9 cellular contexts compared by ENCODE assay signal in the genomic region with DNA sequence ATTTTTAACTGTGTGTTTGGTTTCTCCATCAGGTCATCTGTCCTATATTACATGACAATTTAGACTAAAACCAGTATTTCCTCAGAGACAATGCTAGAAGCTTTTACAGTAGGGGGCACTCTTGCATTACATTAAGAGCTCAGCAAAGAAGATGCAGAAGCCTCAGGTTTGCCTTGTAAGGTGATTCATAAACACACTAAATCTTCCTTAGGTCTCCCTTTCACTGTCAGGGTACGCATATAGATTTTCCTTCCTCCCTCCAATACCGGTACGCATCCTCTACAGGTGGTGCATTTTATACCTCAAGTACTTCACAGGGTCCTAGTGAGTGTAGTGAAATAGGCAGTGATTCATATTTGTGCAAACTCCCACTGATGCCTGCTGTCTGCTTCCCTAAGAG. TPM values are rescaled to one million over a fixed set of nuclear protein-coding genes. Genes with fewer than 3 reads are reported as not detected.
A peak's percentile ranks its signal among the peaks of the same experiment; 100 is the strongest.
DNase-seq lines count a peak whose midpoint lies in the region; ATAC-seq, FAIRE-seq and TF ChIP-seq lines count a peak whose summit lies in the region.
"Had no signal": no experiment of that assay in that cellular context is flagged by ENCODE, and none has a peak within 500 bp of the region (broad histone marks: within the 10 kb centered on the region; RNA-seq: fewer than 3 reads in every experiment).

No MANE protein-coding gene starts in this region.

- peak; percentile 70 for FAIRE-seq in kidney (lab: Jason Lieb, UNC)

- TF ChIP-seq CTCF in kidney (IDR thresholded peaks at IDR 0.05; ENCODE audit: borderline replicate concordance, extremely low read depth, insufficient read depth) = peak; percentile 74

- H3K4me1 Mint-ChIP-seq in activated naive CD8-positive, alpha-beta T cell treated with anti-CD3 and anti-CD28 coated beads, Interleukin-2, amount 50 U/mL, for 24 hours = peaks cover 41% of the 10 kb centered on the region

- no peaks in the 10 kb centered on the region for H3K9me3 Mint-ChIP-seq in activated naive CD8-positive, alpha-beta T cell treated with anti-CD3 and anti-CD28 coated beads, Interleukin-2, amount 50 U/mL, for 24 hours

- 28 to 59% methylated on average over 3 of the region's 3 CpGs for WGBS in aorta, 2 donors

- no peaks in the 10 kb centered on the region for H3K9me3 ChIP-seq in kidney (ENCODE audit: control insufficient read depth in 1 of 2, low read length in 2 of 2)
- peaks cover 1% of the 10 kb centered on the region for H3K9me3 ChIP-seq in aorta (ENCODE audit: control insufficient read depth, low read length)
- H3K9me3 ChIP-seq: upper lobe of left lung had no signal

- H3K4me3 ChIP-seq in kidney (ENCODE audit: low read length in 2 of 2) = no peak overlapping the region
- no peak overlapping the region for H3K4me3 ChIP-seq in aorta (ENCODE audit: low read length in 2 of 2)
- H3K4me3 ChIP-seq: upper lobe of left lung had no signal

- H3K4me3 Mint-ChIP-seq in activated naive CD8-positive, alpha-beta T cell treated with anti-CD3 and anti-CD28 coated beads, Interleukin-2, amount 50 U/mL, for 24 hours = peak overlapping the region; percentile 39

- H3K27me3 Mint-ChIP-seq in activated naive CD8-positive, alpha-beta T cell treated with anti-CD3 and anti-CD28 coated beads, Interleukin-2, amount 50 U/mL, for 24 hours = no peaks in the 10 kb centered on the region

- H3K27ac Mint-ChIP-seq in activated naive CD8-positive, alpha-beta T cell treated with anti-CD3 and anti-CD28 coated beads, Interleukin-2, amount 50 U/mL, for 24 hours = peak overlapping the region; percentile 88

- H3K27ac ChIP-seq in kidney (ENCODE audit: low read depth in 2 of 2, low read length in 2 of 2) (no peak overlapping the region), aorta (ENCODE audit: low read depth in 1 of 2, low read length in 2 of 2) (no peak overlapping the region)
- H3K27ac ChIP-seq: upper lobe of left lung had no signal

- H3K27me3 ChIP-seq in aorta (ENCODE audit: control insufficient read depth in 1 of 2, insufficient read depth in 2 of 2, low read length in 1 of 2) = peaks cover 0 to 2% of the 10 kb centered on the region in 2 donors
- H3K27me3 ChIP-seq: upper lobe of left lung had no signal

- DNase-seq in D341Med (ENCODE audit: low spot score) (peak; percentile 43), NCI-H460 (ENCODE audit: extremely low read depth, low read depth) (peak; percentile 34), kidney (no peak), aorta (no peak), middle frontal gyrus (ENCODE audit: extremely low spot score, low spot score) (no peak)
- no peak for DNase-seq in activated naive CD8-positive, alpha-beta T cell treated with anti-CD3 and anti-CD28 coated beads, Interleukin-2, amount 50 U/mL, for 24 hours
- DNase-seq: upper lobe of left lung had no signal

- no peaks in the 10 kb centered on the region for H3K36me3 Mint-ChIP-seq in activated naive CD8-positive, alpha-beta T cell treated with anti-CD3 and anti-CD28 coated beads, Interleukin-2, amount 50 U/mL, for 24 hours (ENCODE audit: low read depth)

- H3K36me3 ChIP-seq in kidney (ENCODE audit: control insufficient read depth in 1 of 2, insufficient read depth in 2 of 2, low read length in 2 of 2) = no peaks in the 10 kb centered on the region
- H3K36me3 ChIP-seq in aorta (ENCODE audit: control insufficient read depth in 1 of 2, insufficient read depth in 2 of 2, low read length in 1 of 2) = no peaks in the 10 kb centered on the region
- H3K36me3 ChIP-seq: upper lobe of left lung had no signal

- H3K9ac ChIP-seq in kidney (ENCODE audit: low read length in 2 of 2) = no peak overlapping the region

- intact Hi-C loops in kidney (cut with DNase I) (no loop called here), aorta (cut with DNase I) (no loop called here)

- H3K4me1 ChIP-seq in kidney (ENCODE audit: control insufficient read depth in 1 of 2, insufficient read depth in 1 of 2, low read depth in 1 of 2, low read length in 2 of 2) = peaks cover 3 to 4% of the 10 kb centered on the region in 2 donors
- H3K4me1 ChIP-seq in aorta (ENCODE audit: control insufficient read depth in 1 of 2, insufficient read depth in 2 of 2, low read length in 2 of 2) = no peaks in the 10 kb centered on the region
- H3K4me1 ChIP-seq: upper lobe of left lung had no signal

- ATAC-seq in GM18909 (IDR thresholded peaks at IDR 0.05; ENCODE audit: poor library complexity, unreplicated experiment) (peak; percentile 44), HG03469 (IDR thresholded peaks at IDR 0.05; ENCODE audit: unreplicated experiment) (peak; percentile 31), aorta (ENCODE audit: low FRiP score) (no peak)
- ATAC-seq in activated naive CD8-positive, alpha-beta T cell treated with anti-CD3 and anti-CD28 coated beads, Interleukin-2, amount 50 U/mL, for 24 hours = peak; percentile 50

RNA-seq across cellular contexts. Expression of a gene that starts 46.5 kb away (rescaled TPM):
- not detected in 2 replicates for total RNA-seq in NCI-H460 (2014; rRNA removed; shearing (Covaris generic))
- polyA plus RNA-seq in NCI-H460 (2014; cell fraction: nucleus; rRNA removed) = 1.5 TPM in 1 of 2 replicates, not detected in the other
- total RNA-seq in kidney (6.3 TPM), aorta (10 to 100 TPM; 11.9 to 19.7 TPM)
- polyA plus RNA-seq in kidney (ENCODE audit: insufficient read depth, low read depth, low replicate concordance) (1.3 TPM), aorta (1 to 10 TPM; 2.6 to 6.3 TPM)

Comparison
In these comparisons a context has a peak if more than half of its experiments do, and no peak if none do; other contexts are left out.
1. DNase-seq: peak in D341Med (single experiment) and NCI-H460 (single experiment); none in activated naive CD8-positive, alpha-beta T cell treated with anti-CD3 and anti-CD28 coated beads, Interleukin-2, amount 50 U/mL, for 24 hours (single experiment), kidney (single experiment), aorta (0 of 2) and middle frontal gyrus (single experiment).